ENCODE assay signal across 23 cellular contexts in genomic region chr6:149284904-149285303, GRCh38. TPM values are rescaled to one million over a fixed set of nuclear protein-coding genes. Genes with fewer than 3 reads are reported as not detected.
A peak's percentile ranks its signal among the peaks of the same experiment; 100 is the strongest.
DNase-seq lines count a peak whose midpoint lies in the region; ATAC-seq and TF ChIP-seq lines count a peak whose summit lies in the region.
"Had no signal": no experiment of that assay in that cellular context is flagged by ENCODE, and none has a peak within 500 bp of the region (broad histone marks: within the 10 kb centered on the region; RNA-seq: fewer than 3 reads in every experiment).

No MANE protein-coding gene starts in this region.

- no peaks in the 10 kb centered on the region for H3K4me1 ChIP-seq in HEK293 (ENCODE audit: control insufficient read depth, insufficient read depth, low read length)
- H3K4me1 ChIP-seq in esophagus squamous epithelium: no peaks in the 10 kb centered on the region
- H3K4me1 ChIP-seq: BLaER1, gastroesophageal sphincter, HAP-1, SJSA1 had no signal

- H3K27me3 Mint-ChIP-seq in activated CD8-positive, alpha-beta memory T cell treated with anti-CD3 and anti-CD28 coated beads, Interleukin-2, amount 10 ng/mL, durations not matched to agents 7 days and 5 days: no peaks in the 10 kb centered on the region
- no peaks in the 10 kb centered on the region for H3K27me3 Mint-ChIP-seq in activated CD8-positive, alpha-beta T cell treated with anti-CD3 and anti-CD28 coated beads, Interleukin-2, amount 10 ng/mL, durations not matched to agents 7 days and 5 days (ENCODE audit: low read depth)
- H3K27me3 Mint-ChIP-seq: dendritic cell treated with granulocyte-macrophage colony-stimulating factor and Interleukin-4, amounts not matched to agents 40 ng/mL and 50 ng/mL, for 4 days; naive thymus-derived CD8-positive, alpha-beta T cell; T-helper 17 cell had no signal

- H3K9me3 Mint-ChIP-seq in activated CD8-positive, alpha-beta memory T cell treated with anti-CD3 and anti-CD28 coated beads, Interleukin-2, amount 10 ng/mL, durations not matched to agents 7 days and 5 days (ENCODE audit: low read depth): no peaks in the 10 kb centered on the region
- no peaks in the 10 kb centered on the region for H3K9me3 Mint-ChIP-seq in activated CD8-positive, alpha-beta T cell treated with anti-CD3 and anti-CD28 coated beads, Interleukin-2, amount 10 ng/mL, durations not matched to agents 7 days and 5 days (ENCODE audit: insufficient read depth)
- H3K9me3 Mint-ChIP-seq: dendritic cell treated with granulocyte-macrophage colony-stimulating factor and Interleukin-4, amounts not matched to agents 40 ng/mL and 50 ng/mL, for 4 days; naive thymus-derived CD8-positive, alpha-beta T cell had no signal

- DNase-seq in activated CD8-positive, alpha-beta memory T cell treated with anti-CD3 and anti-CD28 coated beads, Interleukin-2, amount 10 ng/mL, durations not matched to agents 7 days and 5 days: peak; percentile 59
- no peak for DNase-seq in activated CD8-positive, alpha-beta memory T cell treated with anti-CD3 and anti-CD28 coated beads, Interleukin-2, amount 50 U/mL, for 48 hours
- DNase-seq in activated CD8-positive, alpha-beta T cell treated with anti-CD3 and anti-CD28 coated beads, Interleukin-2, amount 10 ng/mL, durations not matched to agents 7 days and 5 days: peak; percentile 37
- DNase-seq in kidney tubule cell (ENCODE audit: low spot score) (peak; percentile 50), HT-29 (ENCODE audit: low spot score) (no peak), esophagus squamous epithelium (lab: John Stamatoyannopoulos, UW) (no peak), retina (no peak)
- DNase-seq: KBM-7; MV-4-11; naive thymus-derived CD8-positive, alpha-beta T cell; NCI-H1930; NCI-H226; T-helper 17 cell; WERI-Rb-1 had no signal

- H3K27ac ChIP-seq in HEK293 (ENCODE audit: extremely low read depth, low read depth, low read length) (no peak overlapping the region), esophagus squamous epithelium (no peak overlapping the region)
- H3K27ac ChIP-seq: BLaER1, cardiac muscle cell, gastroesophageal sphincter, parathyroid adenoma, SJSA1, WERI-Rb-1 had no signal

- TF ChIP-seq CTCF in HEK293 (tag by site-specific recombination; IDR thresholded peaks at IDR 0.05) (no peak), esophagus squamous epithelium (IDR thresholded peaks at IDR 0.05) (no peak)

- peak; percentile 78 for ATAC-seq in activated CD8-positive, alpha-beta memory T cell treated with anti-CD3 and anti-CD28 coated beads, Interleukin-2, amount 10 ng/mL, durations not matched to agents 7 days and 5 days
- peak; percentile 57 for ATAC-seq in activated CD8-positive, alpha-beta T cell treated with anti-CD3 and anti-CD28 coated beads, Interleukin-2, amount 10 ng/mL, durations not matched to agents 7 days and 5 days
- ATAC-seq: gastroesophageal sphincter; naive thymus-derived CD8-positive, alpha-beta T cell; Panc1; T-helper 17 cell had no signal

- H3K4me3 ChIP-seq in HEK293 (ENCODE audit: low read depth, low read length): no peak overlapping the region
- H3K4me3 ChIP-seq in esophagus squamous epithelium: no peak overlapping the region
- H3K4me3 ChIP-seq: BLaER1, cardiac muscle cell, gastroesophageal sphincter, HAP-1, SJSA1 had no signal

- H3K36me3 Mint-ChIP-seq in activated CD8-positive, alpha-beta memory T cell treated with anti-CD3 and anti-CD28 coated beads, Interleukin-2, amount 10 ng/mL, durations not matched to agents 7 days and 5 days: peaks cover 3% of the 10 kb centered on the region
- peaks cover 2% of the 10 kb centered on the region for H3K36me3 Mint-ChIP-seq in activated CD8-positive, alpha-beta T cell treated with anti-CD3 and anti-CD28 coated beads, Interleukin-2, amount 10 ng/mL, durations not matched to agents 7 days and 5 days (ENCODE audit: low read depth)
- H3K36me3 Mint-ChIP-seq: naive thymus-derived CD8-positive, alpha-beta T cell had no signal

- H3K9me3 ChIP-seq in HEK293 (ENCODE audit: control insufficient read depth, insufficient read depth, low read depth, low read length): no peaks in the 10 kb centered on the region
- no peaks in the 10 kb centered on the region for H3K9me3 ChIP-seq in esophagus squamous epithelium
- H3K9me3 ChIP-seq: BLaER1, gastroesophageal sphincter, HAP-1, SJSA1 had no signal

- intact Hi-C loops in esophagus squamous epithelium (cut with DNase I): no loop called here

- CTCF ChIA-PET in activated CD8-positive, alpha-beta memory T cell treated with anti-CD3 and anti-CD28 coated beads, Interleukin-2, amount 10 ng/mL, durations not matched to agents 7 days and 5 days (lab: Charles Lee): no interaction called here
- CTCF ChIA-PET in HEK293 (lab: Yijun Ruan, JAX): no interaction called here
- CTCF ChIA-PET in activated CD8-positive, alpha-beta T cell treated with anti-CD3 and anti-CD28 coated beads, Interleukin-2, amount 10 ng/mL, durations not matched to agents 7 days and 5 days (lab: Charles Lee): interaction anchor here (1.4 kb wide), 1 partner anchor 38 kb away, joined by 3 read pairs; no protein-coding TSS in a partner anchor

- 51 to 61% methylated on average over 3 of the region's 3 CpGs for WGBS in esophagus squamous epithelium, 2 donors

- H3K27ac Mint-ChIP-seq in activated CD8-positive, alpha-beta memory T cell treated with anti-CD3 and anti-CD28 coated beads, Interleukin-2, amount 10 ng/mL, durations not matched to agents 7 days and 5 days: peak overlapping the region; percentile 7
- no peak overlapping the region for H3K27ac Mint-ChIP-seq in activated CD8-positive, alpha-beta T cell treated with anti-CD3 and anti-CD28 coated beads, Interleukin-2, amount 10 ng/mL, durations not matched to agents 7 days and 5 days
- H3K27ac Mint-ChIP-seq: dendritic cell treated with granulocyte-macrophage colony-stimulating factor and Interleukin-4, amounts not matched to agents 40 ng/mL and 50 ng/mL, for 4 days; naive thymus-derived CD8-positive, alpha-beta T cell; T-helper 17 cell had no signal

- POLR2A ChIA-PET in HEK293 (lab: Yijun Ruan, JAX): interaction anchor here (0.6 kb wide), 1 partner anchor 562 kb away, joined by 3 read pairs; no protein-coding TSS in a partner anchor
- POLR2A ChIA-PET in activated CD8-positive, alpha-beta T cell treated with anti-CD3 and anti-CD28 coated beads, Interleukin-2, amount 10 ng/mL, durations not matched to agents 7 days and 5 days (lab: Charles Lee): interaction anchor here (1.1 kb wide), 1 partner anchor 16 kb away, joined by 3 read pairs; no protein-coding TSS in a partner anchor

- no peak for TF ChIP-seq POLR2A in esophagus squamous epithelium (IDR thresholded peaks at IDR 0.05)

- H3K36me3 ChIP-seq in HEK293 (ENCODE audit: control insufficient read depth in 2 of 2, insufficient read depth in 1 of 2, low read length in 2 of 2) (no peaks in the 10 kb centered on the region), esophagus squamous epithelium (no peaks in the 10 kb centered on the region)
- H3K36me3 ChIP-seq: BLaER1, cardiac muscle cell, gastroesophageal sphincter, HAP-1, SJSA1, WERI-Rb-1 had no signal

- H3K4me1 Mint-ChIP-seq in activated CD8-positive, alpha-beta memory T cell treated with anti-CD3 and anti-CD28 coated beads, Interleukin-2, amount 10 ng/mL, durations not matched to agents 7 days and 5 days: peaks cover 37% of the 10 kb centered on the region
- H3K4me1 Mint-ChIP-seq in activated CD8-positive, alpha-beta T cell treated with anti-CD3 and anti-CD28 coated beads, Interleukin-2, amount 10 ng/mL, durations not matched to agents 7 days and 5 days (ENCODE audit: low read depth): peaks cover 46% of the 10 kb centered on the region

- no peak overlapping the region for H3K4me3 Mint-ChIP-seq in activated CD8-positive, alpha-beta memory T cell treated with anti-CD3 and anti-CD28 coated beads, Interleukin-2, amount 10 ng/mL, durations not matched to agents 7 days and 5 days
- H3K4me3 Mint-ChIP-seq in activated CD8-positive, alpha-beta T cell treated with anti-CD3 and anti-CD28 coated beads, Interleukin-2, amount 10 ng/mL, durations not matched to agents 7 days and 5 days: no peak overlapping the region
- H3K4me3 Mint-ChIP-seq: dendritic cell treated with granulocyte-macrophage colony-stimulating factor and Interleukin-4, amounts not matched to agents 40 ng/mL and 50 ng/mL, for 4 days; naive thymus-derived CD8-positive, alpha-beta T cell; T-helper 17 cell had no signal

- H3K27me3 ChIP-seq in esophagus squamous epithelium: no peaks in the 10 kb centered on the region
- H3K27me3 ChIP-seq: BLaER1, cardiac muscle cell, gastroesophageal sphincter, SJSA1 had no signal

TF ChIP-seq in HEK293, 187 proteins besides CTCF, POLR2A, EP300 and RAD21:
- TF ChIP-seq ATF2 (tag by site-specific recombination; IDR thresholded peaks at IDR 0.05; ENCODE audit: low read depth) (peak; percentile 59), ZNF600 (tag by site-specific recombination; IDR thresholded peaks at IDR 0.05) (0 out of 2 replicates have a peak, but pooled peaks have one; percentile 17), ZBTB17 (tag by site-specific recombination; IDR thresholded peaks at IDR 0.05) (peak; percentile 37; the same call in 1 of the 2 replicates), ZNF292 (tag by site-specific recombination; IDR thresholded peaks at IDR 0.05; ENCODE audit: borderline replicate concordance, low read depth) (no peak), ZIC2 (tag by site-specific recombination; IDR thresholded peaks at IDR 0.05) (no peak), ZNF558 (tag by site-specific recombination; IDR thresholded peaks at IDR 0.05) (0 out of 2 replicates have a peak, but pooled peaks have one; percentile 18), YY1 (tag by site-specific recombination; IDR thresholded peaks at IDR 0.05) (no peak)
TF ChIP-seq in HEK293: peak in this region for 4.

RNA-seq across cellular contexts. Expression of gene TAB2, which starts 32.6 kb away (rescaled TPM):
- total RNA-seq in activated CD8-positive, alpha-beta memory T cell treated with anti-CD3 and anti-CD28 coated beads, Interleukin-2, amount 10 ng/mL, durations not matched to agents 7 days and 5 days: 100 to 1,000 TPM; 120 to 138 TPM
- 100 to 1,000 TPM; 113 to 115 TPM for total RNA-seq in activated CD8-positive, alpha-beta T cell treated with anti-CD3 and anti-CD28 coated beads, Interleukin-2, amount 10 ng/mL, durations not matched to agents 7 days and 5 days
- total RNA-seq in HT-29 (2014; rRNA removed; shearing (Covaris generic)): 7.9 and 11.7 TPM in 2 replicates
- 10 to 100 TPM; 27.6 to 47.1 (median 31.0) TPM for total RNA-seq in esophagus squamous epithelium

Comparison
In these comparisons a context has a peak if more than half of its experiments do, and no peak if none do; other contexts are left out.
1. DNase-seq: peak in activated CD8-positive, alpha-beta memory T cell treated with anti-CD3 and anti-CD28 coated beads, Interleukin-2, amount 10 ng/mL, durations not matched to agents 7 days and 5 days (single experiment), activated CD8-positive, alpha-beta T cell treated with anti-CD3 and anti-CD28 coated beads, Interleukin-2, amount 10 ng/mL, durations not matched to agents 7 days and 5 days (single experiment) and kidney tubule cell (single experiment); none in activated CD8-positive, alpha-beta memory T cell treated with anti-CD3 and anti-CD28 coated beads, Interleukin-2, amount 50 U/mL, for 48 hours (single experiment), HT-29 (single experiment), esophagus squamous epithelium (single experiment) and retina (single experiment).